27 cellular contexts compared by ENCODE assay signal in genomic region chr16:72689851-72690250, GRCh38.
"Had no signal": no experiment of that assay in that cellular context is flagged by ENCODE, and none has a peak within 500 bp of the region (broad histone marks: within the 10 kb centered on the region; RNA-seq: fewer than 3 reads in every experiment).

No MANE protein-coding gene starts in this region.

- H3K4me1 ChIP-seq: esophagus muscularis mucosa, heart left ventricle, psoas muscle, vagina had no signal

- H3K36me3 Mint-ChIP-seq: activated naive CD4-positive, alpha-beta T cell treated with anti-CD3 and anti-CD28 coated beads, Interleukin-2, amount 10 ng/mL, durations not matched to agents 7 days and 5 days; immature natural killer cell had no signal

- H3K27me3 ChIP-seq: brain microvascular endothelial cell, esophagus muscularis mucosa, heart left ventricle, ovary, vagina had no signal

- H3K27me3 Mint-ChIP-seq: activated B cell treated with CpG ODN at 0.5 μM for 24 hours; activated CD4-positive, alpha-beta T cell treated with anti-CD3 and anti-CD28 coated beads, Interleukin-2, amount 10 ng/mL, durations not matched to agents 24 days and 14 days; activated CD8-positive, alpha-beta T cell treated with anti-CD3 and anti-CD28 coated beads for 36 hours; activated naive CD4-positive, alpha-beta T cell treated with anti-CD3 and anti-CD28 coated beads, Interleukin-2, amount 10 ng/mL, durations not matched to agents 7 days and 5 days; activated naive CD8-positive, alpha-beta T cell treated with anti-CD3 and anti-CD28 coated beads, Interleukin-2, amount 50 U/mL, for 24 hours; dendritic cell treated with granulocyte-macrophage colony-stimulating factor and Interleukin-4, amounts not matched to agents 40 ng/mL and 50 ng/mL, for 4 days had no signal

- H3K9me3 ChIP-seq: esophagus muscularis mucosa, ovary, psoas muscle, vagina had no signal

- H3K4me3 ChIP-seq: esophagus muscularis mucosa, heart left ventricle, ovary, psoas muscle, skin epidermis, vagina had no signal

- H3K27ac ChIP-seq: brain microvascular endothelial cell, esophagus muscularis mucosa, heart left ventricle, ovary, psoas muscle, skin epidermis, vagina had no signal

- H3K36me3 ChIP-seq: brain microvascular endothelial cell, esophagus muscularis mucosa, heart left ventricle, ovary, vagina had no signal

- DNase-seq: activated B cell treated with CpG ODN at 0.5 μM for 24 hours; activated CD4-positive, alpha-beta T cell treated with anti-CD3 and anti-CD28 coated beads, Interleukin-2, amount 10 ng/mL, durations not matched to agents 24 days and 14 days; activated CD8-positive, alpha-beta T cell treated with anti-CD3 and anti-CD28 coated beads for 36 hours; activated effector memory CD4-positive, alpha-beta T cell treated with Interleukin-2 at 50 U/mL for 16 hours; activated naive CD4-positive, alpha-beta T cell treated with anti-CD3 and anti-CD28 coated beads, Interleukin-2, amount 10 ng/mL, durations not matched to agents 7 days and 5 days; activated naive CD8-positive, alpha-beta T cell treated with anti-CD3 and anti-CD28 coated beads, Interleukin-2, amount 50 U/mL, for 24 hours; activated T-cell treated with anti-CD3 and anti-CD28 coated beads, Interleukin-2, amount 50 U/mL, for 1 hour; anterior cingulate cortex; brain microvascular endothelial cell; cerebellar nuclear complex; effector CD8-positive, alpha-beta T cell; heart left ventricle; immature natural killer cell; kidney glomerular epithelial cell; left ventricle myocardium superior; ovary; psoas muscle; right cardiac atrium; stimulated activated naive CD8-positive, alpha-beta T cell treated with anti-CD3 and anti-CD28 coated beads, Interleukin-15, Interleukin-2, amounts not matched to agents 100 U/mL and 50 U/mL, for 24 hours; substantia nigra; trophoblast cell had no signal

- H3K4me3 Mint-ChIP-seq: activated B cell treated with CpG ODN at 0.5 μM for 24 hours; activated CD4-positive, alpha-beta T cell treated with anti-CD3 and anti-CD28 coated beads, Interleukin-2, amount 10 ng/mL, durations not matched to agents 24 days and 14 days; activated CD8-positive, alpha-beta T cell treated with anti-CD3 and anti-CD28 coated beads for 36 hours; activated naive CD4-positive, alpha-beta T cell treated with anti-CD3 and anti-CD28 coated beads, Interleukin-2, amount 10 ng/mL, durations not matched to agents 7 days and 5 days; activated naive CD8-positive, alpha-beta T cell treated with anti-CD3 and anti-CD28 coated beads, Interleukin-2, amount 50 U/mL, for 24 hours; dendritic cell treated with granulocyte-macrophage colony-stimulating factor and Interleukin-4, amounts not matched to agents 40 ng/mL and 50 ng/mL, for 4 days; immature natural killer cell; neural crest cell; T-helper 2 cell treated with Interferon-gamma antibody and Interleukin-4, amounts not matched to agents 5 μg/mL and 100 μg/mL, for 36 hours had no signal

- H3K4me1 Mint-ChIP-seq: activated B cell treated with CpG ODN at 0.5 μM for 24 hours; activated CD4-positive, alpha-beta T cell treated with anti-CD3 and anti-CD28 coated beads, Interleukin-2, amount 10 ng/mL, durations not matched to agents 24 days and 14 days; activated naive CD4-positive, alpha-beta T cell treated with anti-CD3 and anti-CD28 coated beads, Interleukin-2, amount 10 ng/mL, durations not matched to agents 7 days and 5 days; activated naive CD8-positive, alpha-beta T cell treated with anti-CD3 and anti-CD28 coated beads, Interleukin-2, amount 50 U/mL, for 24 hours; immature natural killer cell; neural crest cell had no signal

- ATAC-seq: activated CD8-positive, alpha-beta T cell treated with anti-CD3 and anti-CD28 coated beads for 36 hours; activated naive CD8-positive, alpha-beta T cell treated with anti-CD3 and anti-CD28 coated beads, Interleukin-2, amount 50 U/mL, for 24 hours; heart left ventricle; left ventricle myocardium superior; psoas muscle; right cardiac atrium; stimulated activated naive CD8-positive, alpha-beta T cell treated with anti-CD3 and anti-CD28 coated beads, Interleukin-15, Interleukin-2, amounts not matched to agents 100 U/mL and 50 U/mL, for 24 hours had no signal

- H3K27ac Mint-ChIP-seq: activated B cell treated with CpG ODN at 0.5 μM for 24 hours; activated CD4-positive, alpha-beta T cell treated with anti-CD3 and anti-CD28 coated beads, Interleukin-2, amount 10 ng/mL, durations not matched to agents 24 days and 14 days; activated CD8-positive, alpha-beta T cell treated with anti-CD3 and anti-CD28 coated beads for 36 hours; activated naive CD4-positive, alpha-beta T cell treated with anti-CD3 and anti-CD28 coated beads, Interleukin-2, amount 10 ng/mL, durations not matched to agents 7 days and 5 days; activated naive CD8-positive, alpha-beta T cell treated with anti-CD3 and anti-CD28 coated beads, Interleukin-2, amount 50 U/mL, for 24 hours; dendritic cell treated with granulocyte-macrophage colony-stimulating factor and Interleukin-4, amounts not matched to agents 40 ng/mL and 50 ng/mL, for 4 days; immature natural killer cell; T-helper 2 cell treated with Interferon-gamma antibody and Interleukin-4, amounts not matched to agents 5 μg/mL and 100 μg/mL, for 36 hours had no signal

- H3K9me3 Mint-ChIP-seq: activated B cell treated with CpG ODN at 0.5 μM for 24 hours; activated naive CD4-positive, alpha-beta T cell treated with anti-CD3 and anti-CD28 coated beads, Interleukin-2, amount 10 ng/mL, durations not matched to agents 7 days and 5 days; activated naive CD8-positive, alpha-beta T cell treated with anti-CD3 and anti-CD28 coated beads, Interleukin-2, amount 50 U/mL, for 24 hours; T-helper 2 cell treated with Interferon-gamma antibody and Interleukin-4, amounts not matched to agents 5 μg/mL and 100 μg/mL, for 36 hours had no signal
